ENCODE assay signal across 25 cellular contexts in genomic region chr3:32241100-32241499, GRCh38. TPM values are rescaled to one million over a fixed set of nuclear protein-coding genes. Genes with fewer than 3 reads are reported as not detected.
DNase-seq lines count a peak whose midpoint lies in the region; ATAC-seq and TF ChIP-seq lines count a peak whose summit lies in the region.
"Had no signal": no experiment of that assay in that cellular context is flagged by ENCODE, and none has a peak within 500 bp of the region (broad histone marks: within the 10 kb centered on the region; RNA-seq: fewer than 3 reads in every experiment).

No MANE protein-coding gene starts in this region.

- no peak for TF ChIP-seq CTCF in Caco-2 (IDR thresholded peaks at IDR 0.05; ENCODE audit: insufficient read depth in 1 of 2, low read depth in 1 of 2, low read length in 1 of 2, severe bottlenecking in 1 of 2, unreplicated experiment in 1 of 2)
- no peak for TF ChIP-seq CTCF in nephron (IDR thresholded peaks at IDR 0.05; ENCODE audit: unreplicated experiment in 3 of 3)

- no peaks in the 10 kb centered on the region for H3K9me3 Mint-ChIP-seq in activated T-cell treated with anti-CD3 and anti-CD28 coated beads, Interleukin-2, amount 50 U/mL, for 4 hours
- H3K9me3 Mint-ChIP-seq in Caco-2 (ENCODE audit: unreplicated experiment) (peaks cover 1% of the 10 kb centered on the region), nephron (peaks cover 9% of the 10 kb centered on the region)
- H3K9me3 Mint-ChIP-seq in activated T-helper 17 cell treated with anti-CD3 and anti-CD28 coated beads, Interleukin-2, amount 50 U/mL, for 72 hours, result no peaks in the 10 kb centered on the region
- peaks cover 9% of the 10 kb centered on the region for H3K9me3 Mint-ChIP-seq in activated CD4-positive, alpha-beta T cell treated with anti-CD3 and anti-CD28 coated beads, Interleukin-2, amount 10 ng/mL, durations not matched to agents 7 days and 5 days

- no peak for DNase-seq in activated T-cell treated with anti-CD3 and anti-CD28 coated beads, Interleukin-2, amount 50 U/mL, for 4 hours
- DNase-seq in activated T-cell treated with anti-CD3 and anti-CD28 coated beads, Interleukin-2, amount 50 U/mL, for 48 hours, result no peak
- DNase-seq in Caco-2 (no peak), NCI-H1105 (lab: John Stamatoyannopoulos, UW) (no peak), NCI-H2107 (lab: John Stamatoyannopoulos, UW) (no peak)
- no peak for DNase-seq in activated CD4-positive, alpha-beta T cell treated with anti-CD3 and anti-CD28 coated beads, Interleukin-2, amount 10 ng/mL, durations not matched to agents 7 days and 5 days
- DNase-seq: EL, GDM1, H9, HFFc6, KBM-7, MV-4-11, NCI-H1105 treated with DMSO at 0.1 percent for 48 hours, NCI-H2029 treated with DMSO at 0.1 percent for 48 hours, NCI-H2227 treated with DMSO at 0.1 percent for 48 hours, NCI-H510A, NCI-H69, SHP77 treated with DMSO at 0.1 percent for 48 hours had no signal

- H3K9me3 ChIP-seq in Caco-2, result peaks cover 7% of the 10 kb centered on the region

- peaks cover 14% of the 10 kb centered on the region for H3K4me1 ChIP-seq in Caco-2

- H3K4me3 ChIP-seq in Caco-2 (ENCODE audit: low read depth, low read length), result no peak overlapping the region
- H3K4me3 ChIP-seq: GM12878, GM23338 had no signal

- intact Hi-C loops in Caco-2 (cut with micrococcal nuclease; ENCODE audit: unreplicated experiment), result no loop called here

- no peaks in the 10 kb centered on the region for H3K27me3 ChIP-seq in Caco-2 (replicated peaks; ENCODE audit: control insufficient read depth, insufficient read depth, low read length)

- ATAC-seq in activated T-cell treated with anti-CD3 and anti-CD28 coated beads, Interleukin-2, amount 50 U/mL, for 4 hours, result no peak
- ATAC-seq in activated T-helper 17 cell treated with anti-CD3 and anti-CD28 coated beads, Interleukin-2, amount 50 U/mL, for 72 hours (replicated peaks), result no peak
- ATAC-seq: GM12878, GM23338, Panc1 had no signal

- no TSS peak for BruUV-seq in Caco-2 (replicated peaks; lab: Mats Ljungman, UMichigan)

- peaks cover 1% of the 10 kb centered on the region for H3K36me3 Mint-ChIP-seq in activated T-cell treated with anti-CD3 and anti-CD28 coated beads, Interleukin-2, amount 50 U/mL, for 4 hours (ENCODE audit: insufficient read depth)
- H3K36me3 Mint-ChIP-seq in Caco-2 (ENCODE audit: insufficient read depth, unreplicated experiment) (peaks cover 18% of the 10 kb centered on the region), nephron (ENCODE audit: low read depth) (no peaks in the 10 kb centered on the region)
- H3K36me3 Mint-ChIP-seq in activated T-helper 17 cell treated with anti-CD3 and anti-CD28 coated beads, Interleukin-2, amount 50 U/mL, for 72 hours (ENCODE audit: low read depth), result peaks cover 10% of the 10 kb centered on the region
- peaks cover 16% of the 10 kb centered on the region for H3K36me3 Mint-ChIP-seq in activated CD4-positive, alpha-beta T cell treated with anti-CD3 and anti-CD28 coated beads, Interleukin-2, amount 10 ng/mL, durations not matched to agents 7 days and 5 days (ENCODE audit: low read depth)

- H3K27ac Mint-ChIP-seq in Caco-2 (ENCODE audit: unreplicated experiment), result no peak overlapping the region
- no peak overlapping the region for H3K27ac Mint-ChIP-seq in activated T-helper 17 cell treated with anti-CD3 and anti-CD28 coated beads, Interleukin-2, amount 50 U/mL, for 72 hours
- no peak overlapping the region for H3K27ac Mint-ChIP-seq in nephron
- no peak overlapping the region for H3K27ac Mint-ChIP-seq in activated CD4-positive, alpha-beta T cell treated with anti-CD3 and anti-CD28 coated beads, Interleukin-2, amount 10 ng/mL, durations not matched to agents 7 days and 5 days
- H3K27ac Mint-ChIP-seq: B cell, CD14-positive monocyte, GM23338, H9, HFFc6 had no signal

- CTCF ChIA-PET in Caco-2 (lab: Charles Lee), result interaction anchor here (2.6 kb wide), 1 partner anchor 64 kb away, joined by 15 read pairs; no protein-coding TSS in a partner anchor
- CTCF ChIA-PET in activated CD4-positive, alpha-beta T cell treated with anti-CD3 and anti-CD28 coated beads, Interleukin-2, amount 10 ng/mL, durations not matched to agents 7 days and 5 days (lab: Charles Lee), result interaction anchor here (0.9 to 3.4 kb wide), 8 partner anchors 9 to 65 kb away, joined by 3 to 12 read pairs (median 3); no protein-coding TSS in a partner anchor

- H3K27me3 Mint-ChIP-seq in activated T-cell treated with anti-CD3 and anti-CD28 coated beads, Interleukin-2, amount 50 U/mL, for 4 hours (ENCODE audit: low read depth), result no peaks in the 10 kb centered on the region
- H3K27me3 Mint-ChIP-seq in Caco-2 (ENCODE audit: insufficient read depth, unreplicated experiment) (no peaks in the 10 kb centered on the region), nephron (ENCODE audit: low read depth) (peaks cover 49% of the 10 kb centered on the region)
- no peaks in the 10 kb centered on the region for H3K27me3 Mint-ChIP-seq in activated T-helper 17 cell treated with anti-CD3 and anti-CD28 coated beads, Interleukin-2, amount 50 U/mL, for 72 hours
- peaks cover 20% of the 10 kb centered on the region for H3K27me3 Mint-ChIP-seq in activated CD4-positive, alpha-beta T cell treated with anti-CD3 and anti-CD28 coated beads, Interleukin-2, amount 10 ng/mL, durations not matched to agents 7 days and 5 days

- POLR2A ChIA-PET in Caco-2 (lab: Charles Lee), result no interaction called here
- POLR2A ChIA-PET in activated CD4-positive, alpha-beta T cell treated with anti-CD3 and anti-CD28 coated beads, Interleukin-2, amount 10 ng/mL, durations not matched to agents 7 days and 5 days (lab: Charles Lee), result no interaction called here

- no peaks in the 10 kb centered on the region for H3K36me3 ChIP-seq in Caco-2 (ENCODE audit: control insufficient read depth, insufficient read depth, low read length)

- peaks cover 56% of the 10 kb centered on the region for H3K4me1 Mint-ChIP-seq in activated T-cell treated with anti-CD3 and anti-CD28 coated beads, Interleukin-2, amount 50 U/mL, for 4 hours (ENCODE audit: low read depth)
- H3K4me1 Mint-ChIP-seq in Caco-2 (ENCODE audit: low read depth, unreplicated experiment) (peaks cover 39% of the 10 kb centered on the region), nephron (peaks cover 8% of the 10 kb centered on the region)
- peaks cover 48% of the 10 kb centered on the region for H3K4me1 Mint-ChIP-seq in activated T-helper 17 cell treated with anti-CD3 and anti-CD28 coated beads, Interleukin-2, amount 50 U/mL, for 72 hours
- H3K4me1 Mint-ChIP-seq in activated CD4-positive, alpha-beta T cell treated with anti-CD3 and anti-CD28 coated beads, Interleukin-2, amount 10 ng/mL, durations not matched to agents 7 days and 5 days, result peaks cover 49% of the 10 kb centered on the region

- H3K4me3 Mint-ChIP-seq in activated T-cell treated with anti-CD3 and anti-CD28 coated beads, Interleukin-2, amount 50 U/mL, for 4 hours, result peak overlapping the region; percentile 14
- H3K4me3 Mint-ChIP-seq in Caco-2 (ENCODE audit: unreplicated experiment), result peak overlapping the region; percentile 47
- H3K4me3 Mint-ChIP-seq in activated T-helper 17 cell treated with anti-CD3 and anti-CD28 coated beads, Interleukin-2, amount 50 U/mL, for 72 hours, result peak overlapping the region; percentile 83
- peak overlapping the region in 2 of 3 experiments; percentile 24 to 73 for H3K4me3 Mint-ChIP-seq in nephron
- no peak overlapping the region for H3K4me3 Mint-ChIP-seq in activated CD4-positive, alpha-beta T cell treated with anti-CD3 and anti-CD28 coated beads, Interleukin-2, amount 10 ng/mL, durations not matched to agents 7 days and 5 days
- H3K4me3 Mint-ChIP-seq: CD14-positive monocyte, H9, HFFc6 had no signal

RNA-seq across cellular contexts. Expression of gene CMTM8, which starts 2.6 kb away (rescaled TPM):
- total RNA-seq in activated T-cell treated with anti-CD3 and anti-CD28 coated beads, Interleukin-2, amount 50 U/mL, for 4 hours, result 1 to 10 TPM; 3.9 to 6.3 (median 4.7) TPM
- total RNA-seq in Caco-2 (2022), result 28.2 and 28.5 TPM in 2 replicates
- total RNA-seq in activated T-helper 17 cell treated with anti-CD3 and anti-CD28 coated beads, Interleukin-2, amount 50 U/mL, for 72 hours, result 1 to 10 TPM; 5.2 to 7.2 TPM
- total RNA-seq in activated CD4-positive, alpha-beta T cell treated with anti-CD3 and anti-CD28 coated beads, Interleukin-2, amount 10 ng/mL, durations not matched to agents 7 days and 5 days, result 1 to 10 TPM; 5.9 to 6.5 TPM
- total RNA-seq: HFFc6 had no signal
